Comparison of ENCODE assay signal across 17 cellular contexts in genomic region chr21:27104749-27105439, GRCh38.
DNase-seq lines count a peak whose midpoint lies in the region; ATAC-seq, FAIRE-seq and TF ChIP-seq lines count a peak whose summit lies in the region.
"Had no signal": no experiment of that assay in that cellular context is flagged by ENCODE, and none has a peak within 500 bp of the region (broad histone marks: within the 10 kb centered on the region; RNA-seq: fewer than 3 reads in every experiment).

No MANE protein-coding gene starts in this region.

- H3K9ac ChIP-seq in keratinocyte (ENCODE audit: control insufficient read depth, extremely low read depth, insufficient read depth, low read length) = no peak overlapping the region

- no peak for ATAC-seq in GM21390 (IDR thresholded peaks at IDR 0.05; ENCODE audit: unreplicated experiment)
- no peak for ATAC-seq in HG03439 (IDR thresholded peaks at IDR 0.05; ENCODE audit: unreplicated experiment)
- ATAC-seq: activated CD4-positive, alpha-beta T cell treated with anti-CD3 and anti-CD28 coated beads for 36 hours; activated T-cell treated with anti-CD3 and anti-CD28 coated beads, Interleukin-2, amount 50 U/mL, for 72 hours; Panc1 had no signal

- BruUV-seq in A673 (replicated peaks; lab: Mats Ljungman, UMichigan) = no TSS peak

- no peaks in the 10 kb centered on the region for H3K9me3 ChIP-seq in A673 (ENCODE audit: low read depth, low read length, poor library complexity, severe bottlenecking)
- H3K9me3 ChIP-seq in HEK293 (ENCODE audit: control insufficient read depth, insufficient read depth, low read depth, low read length) = no peaks in the 10 kb centered on the region
- no peaks in the 10 kb centered on the region for H3K9me3 ChIP-seq in keratinocyte (ENCODE audit: control insufficient read depth, low read depth, low read length)
- H3K9me3 ChIP-seq: uterus had no signal

- TF ChIP-seq CTCF in A673 (conservative IDR thresholded peaks at IDR 0.05; ENCODE audit: low read depth, low read length) (no peak), HEK293 (tag by site-specific recombination; IDR thresholded peaks at IDR 0.05) (no peak), brain microvascular endothelial cell (IDR thresholded peaks at IDR 0.05; ENCODE audit: low read depth, low read length, missing control alignments) (no peak), keratinocyte (optimal IDR thresholded peaks at IDR 0.05 in 1 of 3, IDR thresholded peaks at IDR 0.05 in 1 of 3, conservative IDR thresholded peaks at IDR 0.05 in 1 of 3; ENCODE audit: extremely low read depth in 1 of 3, insufficient read depth in 2 of 3, low read length in 3 of 3) (no peak)

- POLR2A ChIA-PET in A673 (lab: Charles Lee; ENCODE audit: low non-redundant PET) (no interaction called here), HEK293 (lab: Yijun Ruan, JAX) (interaction anchor here (1.0 kb wide), 1 partner anchor 138 kb away, joined by 3 read pairs; the partner anchor contains the start of gene ADAMTS5)

- H3K4me1 ChIP-seq in A673 (ENCODE audit: insufficient read depth, low read length, poor library complexity, severe bottlenecking) (no peaks in the 10 kb centered on the region), HEK293 (ENCODE audit: control insufficient read depth, insufficient read depth, low read length) (no peaks in the 10 kb centered on the region), keratinocyte (ENCODE audit: control insufficient read depth, extremely low read depth, insufficient read depth, low read length) (peaks cover 8% of the 10 kb centered on the region)

- CTCF ChIA-PET in A673 (lab: Charles Lee) = no interaction called here
- CTCF ChIA-PET in HEK293 (lab: Yijun Ruan, JAX) = interaction anchor here (0.7 kb wide), 1 partner anchor 223 kb away, joined by 3 read pairs; no protein-coding TSS in a partner anchor

- no peak overlapping the region for H3K27ac ChIP-seq in A673 (ENCODE audit: low read depth, low read length, poor library complexity, severe bottlenecking)
- H3K27ac ChIP-seq in HEK293 (ENCODE audit: extremely low read depth, low read depth, low read length) = no peak overlapping the region
- no peak overlapping the region for H3K27ac ChIP-seq in brain microvascular endothelial cell
- no peak overlapping the region for H3K27ac ChIP-seq in keratinocyte (ENCODE audit: control insufficient read depth, insufficient read depth, low read length)

- dilution Hi-C loops in keratinocyte (cut with MboI; ENCODE audit: extremely low pct_ligation_motif_present, low sequenced_read_pairs) = no loop called here

- no peak overlapping the region for H3K4me3 ChIP-seq in A673 (ENCODE audit: low read depth, low read length, poor library complexity, severe bottlenecking)
- H3K4me3 ChIP-seq in HEK293 (ENCODE audit: low read depth, low read length) = no peak overlapping the region
- no peak overlapping the region for H3K4me3 ChIP-seq in brain microvascular endothelial cell (ENCODE audit: low read depth, low read length)
- no peak overlapping the region for H3K4me3 ChIP-seq in keratinocyte (ENCODE audit: control insufficient read depth in 2 of 3, extremely low read depth in 1 of 3, insufficient read depth in 2 of 3, low read depth in 1 of 3, low read length in 3 of 3)
- no peak overlapping the region for H3K4me3 ChIP-seq in H7 (ENCODE audit: insufficient read depth, low read depth, low read length)
- H3K4me3 ChIP-seq: uterus had no signal

- H3K4me2 ChIP-seq in keratinocyte (ENCODE audit: control insufficient read depth, extremely low read depth, insufficient read depth, low read depth, low read length) = no peak overlapping the region

- peak overlapping the region; percentile 17 for H2AFZ ChIP-seq in keratinocyte (ENCODE audit: control insufficient read depth, low read length)

- H3K27me3 ChIP-seq in A673 (replicated peaks; ENCODE audit: insufficient read depth, low read depth, low read length, poor library complexity) (no peaks in the 10 kb centered on the region), brain microvascular endothelial cell (replicated peaks) (no peaks in the 10 kb centered on the region), keratinocyte (ENCODE audit: control insufficient read depth, extremely low read depth, insufficient read depth, low read length) (no peaks in the 10 kb centered on the region), H7 (ENCODE audit: control insufficient read depth, insufficient read depth, low read length) (no peaks in the 10 kb centered on the region)
- H3K27me3 ChIP-seq: uterus had no signal

- no peaks in the 10 kb centered on the region for H3K9me1 ChIP-seq in keratinocyte (ENCODE audit: control insufficient read depth, extremely low read depth, insufficient read depth, low read length)

- H3K79me2 ChIP-seq in keratinocyte (ENCODE audit: control insufficient read depth, insufficient read depth, low read length) = no peaks in the 10 kb centered on the region

- H3K36me3 ChIP-seq in A673 (ENCODE audit: insufficient read depth, low read length, poor library complexity, severe bottlenecking) (no peaks in the 10 kb centered on the region), HEK293 (ENCODE audit: control insufficient read depth in 2 of 2, insufficient read depth in 1 of 2, low read length in 2 of 2) (no peaks in the 10 kb centered on the region), brain microvascular endothelial cell (replicated peaks) (no peaks in the 10 kb centered on the region), keratinocyte (ENCODE audit: control insufficient read depth in 2 of 2, extremely low read depth in 1 of 2, insufficient read depth in 2 of 2, low read length in 2 of 2) (no peaks in the 10 kb centered on the region), H7 (replicated peaks; ENCODE audit: control insufficient read depth, insufficient read depth, low read length) (no peaks in the 10 kb centered on the region)
- H3K36me3 ChIP-seq: uterus had no signal

- no peak for FAIRE-seq in keratinocyte (lab: Jason Lieb, UNC)
- FAIRE-seq: GM12892 had no signal

- intact Hi-C loops in A673 (cut with micrococcal nuclease; ENCODE audit: unreplicated experiment) = no loop called here

- DNase-seq in A673 (ENCODE audit: low spot score) (peak; percentile 63), brain microvascular endothelial cell (peak; percentile 8), keratinocyte (ENCODE audit: low read depth, low spot score) (no peak), SHP77 (lab: John Stamatoyannopoulos, UW) (no peak), H7 (no peak)
- DNase-seq: activated CD4-positive, alpha-beta T cell treated with anti-CD3 and anti-CD28 coated beads for 36 hours; activated T-cell treated with anti-CD3 and anti-CD28 coated beads, Interleukin-2, amount 50 U/mL, for 72 hours; DMS79 treated with DMSO at 0.1 percent for 48 hours; GOT3; NCI-H1092; stimulated activated CD4-positive, alpha-beta T cell treated with anti-CD3 and anti-CD28 coated beads, Interleukin-2, amount 100 ng/mL, for 24 hours; uterus had no signal

- no peaks in the 10 kb centered on the region for H4K20me1 ChIP-seq in keratinocyte (ENCODE audit: control insufficient read depth, extremely low read depth, insufficient read depth, low read length)

- in situ Hi-C loops in brain microvascular endothelial cell (cut with HindIII; ENCODE audit: low pct_ligation_motif_present, low sequenced_read_pairs) = no loop called here

TF ChIP-seq in HEK293, 187 proteins besides CTCF, POLR2A, EP300 and RAD21:
- peak; percentile 98 for TF ChIP-seq TRIM28 (IDR thresholded peaks at IDR 0.05; ENCODE audit: borderline replicate concordance, low read length)
- no peak for TF ChIP-seq ZNF785 (tag by site-specific recombination; IDR thresholded peaks at IDR 0.05)
- TF ChIP-seq ZNF830 (tag by site-specific recombination; IDR thresholded peaks at IDR 0.05; ENCODE audit: low read depth) = no peak
- TF ChIP-seq PRDM1 (tag by site-specific recombination; IDR thresholded peaks at IDR 0.05) = no peak
- 0 out of 2 replicates have a peak, but pooled peaks have one; percentile 18 for TF ChIP-seq WT1 (tag by site-specific recombination; IDR thresholded peaks at IDR 0.05)
- TF ChIP-seq ZNF514 (tag by site-specific recombination; IDR thresholded peaks at IDR 0.05) = no peak

Comparison
In these comparisons a context has a peak if more than half of its experiments do, and no peak if none do; other contexts are left out.
1. DNase-seq: peak in A673 (single experiment) and brain microvascular endothelial cell (single experiment); none in keratinocyte (single experiment), SHP77 (0 of 2) and H7 (single experiment).